In the genomic region with DNA sequence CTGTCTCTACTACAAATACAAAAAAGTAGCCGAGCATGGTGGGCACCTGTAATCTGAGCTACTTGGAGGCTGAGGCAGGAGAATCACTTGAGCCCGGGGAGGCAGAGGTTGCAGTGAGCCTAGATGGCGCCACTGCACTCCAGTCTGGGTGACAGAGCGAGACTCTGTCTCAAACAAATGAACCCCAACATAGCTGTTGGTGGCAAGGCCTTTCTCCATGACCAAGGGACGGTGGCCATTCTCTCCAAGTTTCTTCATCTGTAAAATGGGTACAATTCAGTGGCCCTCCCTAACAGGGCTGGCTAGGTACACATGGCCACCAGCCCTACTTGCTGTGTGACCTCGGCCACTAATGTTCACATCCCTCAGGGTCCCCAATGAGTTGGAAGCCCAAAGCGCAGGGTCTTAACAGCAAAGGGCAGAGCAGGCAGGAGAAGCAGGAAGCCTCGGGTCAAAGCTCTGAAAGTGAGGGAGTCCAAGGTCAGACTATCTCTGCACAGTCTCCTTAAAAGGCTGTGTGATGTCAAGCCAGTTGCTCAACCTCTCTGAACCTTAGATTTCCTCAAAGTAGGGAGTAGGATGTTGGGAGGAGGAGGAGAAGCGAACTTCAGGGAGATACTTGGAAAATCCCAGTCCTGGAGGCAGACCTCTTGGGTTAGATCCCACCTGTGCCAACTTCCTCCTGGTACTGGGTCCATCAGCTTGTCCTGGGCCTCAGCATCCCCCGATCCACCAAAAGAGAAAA, we compare ENCODE assay signal across 6 cellular contexts. TPM values are rescaled to one million over a fixed set of nuclear protein-coding genes. Genes with fewer than 3 reads are reported as not detected.
DNase-seq lines count a peak whose midpoint lies in the region; ATAC-seq and TF ChIP-seq lines count a peak whose summit lies in the region.

No MANE protein-coding gene starts in this region.

- H3K27ac ChIP-seq in foreskin keratinocyte = peak overlapping the region; percentile 93
- H3K27ac ChIP-seq in stomach = peak overlapping the region in 4 of 5 donors; percentile 99 to 100 (median 100)

- intact Hi-C loops in stomach (cut with DNase I; ENCODE audit: low total_unique reads) = loop anchor here (5.0 kb wide), 1 partner anchor 49 kb away; no protein-coding TSS in a partner anchor

- peaks cover 10% of the 10 kb centered on the region for H3K4me1 ChIP-seq in foreskin keratinocyte
- peaks cover 64 to 73% (median 71%) of the 10 kb centered on the region in 4 donors for H3K4me1 ChIP-seq in stomach

- TF ChIP-seq CTCF in foreskin keratinocyte (conservative IDR thresholded peaks at IDR 0.05) (peak; percentile 58), stomach (IDR thresholded peaks at IDR 0.05) (peak in 1 of 7 experiments; percentile 26)

- no peak for TF ChIP-seq EP300 in stomach (IDR thresholded peaks at IDR 0.05)

- 50 to 61% (median 58%) methylated on average over 10 of the region's 10 CpGs for WGBS in stomach, 5 donors

- peak overlapping the region; percentile 68 to 98 (median 90) for H3K4me3 ChIP-seq in stomach

- peak; percentile 65 for DNase-seq in ELF-1 (ENCODE audit: low read depth, low spot score)
- peak; percentile 31 for DNase-seq in UCSD-AML1 (lab: John Stamatoyannopoulos, UW; ENCODE audit: unreplicated experiment)
- no peak for DNase-seq in foreskin keratinocyte
- peak; percentile 52 for DNase-seq in stomach
- no peak for DNase-seq in NCI-H1105 treated with DMSO at 0.1 percent for 48 hours (lab: John Stamatoyannopoulos, UW)

- peaks cover 8 to 37% (median 21%) of the 10 kb centered on the region in 4 donors for H3K36me3 ChIP-seq in stomach

- ATAC-seq in foreskin keratinocyte (no peak), HG02973 (IDR thresholded peaks at IDR 0.05; ENCODE audit: unreplicated experiment) (no peak)

- no peaks in the 10 kb centered on the region for H3K9me3 ChIP-seq in stomach

- no peak for TF ChIP-seq POLR2A in stomach (IDR thresholded peaks at IDR 0.05)

- H3K27me3 ChIP-seq in foreskin keratinocyte (no peaks in the 10 kb centered on the region), stomach (no peaks in the 10 kb centered on the region)

RNA-seq across cellular contexts. Expression of a gene that starts 2.7 kb away (rescaled TPM):
- total RNA-seq in foreskin keratinocyte = 35.0 and 36.9 TPM in 2 replicates
- polyA plus RNA-seq in foreskin keratinocyte = 47.1 and 47.7 TPM in 2 replicates
- total RNA-seq in stomach = 1,000 to 10,000 TPM in 2 of 5 donors, 100 to 1,000 TPM in 3; 118 to 1,659 (median 737) TPM
- polyA plus RNA-seq in stomach = 100 to 1,000 TPM in 2 of 3 donors, 10 to 100 TPM in 1; 78.6 to 272 (median 102) TPM

RNA-seq across cellular contexts. Expression of a gene that starts 4.4 kb away (rescaled TPM):
- total RNA-seq in foreskin keratinocyte (0.03 and 0.04 TPM in 2 replicates), stomach (10 to 100 TPM in 1 of 5 donors, 1 to 10 TPM in 3, not detected in 1; 2.4 to 35.7 (median 4.0) TPM)
- polyA plus RNA-seq in foreskin keratinocyte (not detected in 2 replicates), stomach (1 to 10 TPM; 1.4 to 2.7 (median 2.6) TPM)

RNA-seq across cellular contexts. Expression of a gene that starts 44.2 kb away (rescaled TPM):
- total RNA-seq in foreskin keratinocyte (234 and 242 TPM in 2 replicates), stomach (100 to 1,000 TPM in 2 of 5 donors, 10 to 100 TPM in 3; 24.1 to 185 (median 98.6) TPM)
- polyA plus RNA-seq in foreskin keratinocyte (365 and 374 TPM in 2 replicates), stomach (100 to 1,000 TPM; 114 to 181 (median 173) TPM)

RNA-seq across cellular contexts. Expression of a gene that starts 52.5 kb away (rescaled TPM):
- not detected in 2 replicates for total RNA-seq in foreskin keratinocyte
- polyA plus RNA-seq in foreskin keratinocyte = not detected in 2 replicates
- 10 to 100 TPM in 3 of 5 donors, 1 to 10 TPM in 1, under 1 TPM in 1; 0.87 to 25.4 (median 11.4) TPM for total RNA-seq in stomach
- under 1 TPM in 1 of 3 donors, not detected in 2; 0.95 TPM for polyA plus RNA-seq in stomach

Comparison
In these comparisons a context has a peak if more than half of its experiments do, and no peak if none do; other contexts are left out.
1. DNase-seq: peak in ELF-1 (single experiment), UCSD-AML1 (single experiment) and stomach (single experiment); none in foreskin keratinocyte (0 of 2) and NCI-H1105 treated with DMSO at 0.1 percent for 48 hours (single experiment).